In genomic region chr4:40924096-40924792, GRCh38 we compare ENCODE assay signal across 8 cellular contexts.
A peak's percentile ranks its signal among the peaks of the same experiment; 100 is the strongest.
DNase-seq lines count a peak whose midpoint lies in the region; ATAC-seq lines count a peak whose summit lies in the region.

No MANE protein-coding gene starts in this region.

- DNase-seq in DMS 273 (lab: John Stamatoyannopoulos, UW; ENCODE audit: unreplicated experiment) (peak; percentile 72), DMS 273 treated with DMSO at 0.1 percent for 48 hours (lab: John Stamatoyannopoulos, UW) (no peak), NCI-H446 (lab: John Stamatoyannopoulos, UW) (peak; percentile 25 to 40), dedifferentiated amniotic fluid mesenchymal stem cell (ENCODE audit: extremely low spot score) (peak; percentile 51), lung microvascular endothelial cell (ENCODE audit: low read depth in 2 of 2) (peak; percentile 67 to 78)
- DNase-seq in activated CD4-positive, alpha-beta T cell treated with anti-CD3 and anti-CD28 coated beads, Interleukin-2, amount 50 U/mL, for 1 hour: peak; percentile 61
- peak; percentile 62 for DNase-seq in stimulated activated CD8-positive, alpha-beta memory T cell treated with anti-CD3 and anti-CD28 coated beads, Interleukin-4, amount 100 ng/mL, for 24 hours (ENCODE audit: low read depth)

- peak; percentile 68 for ATAC-seq in HG03039 (IDR thresholded peaks at IDR 0.05; ENCODE audit: unreplicated experiment)
